20 cellular contexts compared by ENCODE assay signal in the genomic region with DNA sequence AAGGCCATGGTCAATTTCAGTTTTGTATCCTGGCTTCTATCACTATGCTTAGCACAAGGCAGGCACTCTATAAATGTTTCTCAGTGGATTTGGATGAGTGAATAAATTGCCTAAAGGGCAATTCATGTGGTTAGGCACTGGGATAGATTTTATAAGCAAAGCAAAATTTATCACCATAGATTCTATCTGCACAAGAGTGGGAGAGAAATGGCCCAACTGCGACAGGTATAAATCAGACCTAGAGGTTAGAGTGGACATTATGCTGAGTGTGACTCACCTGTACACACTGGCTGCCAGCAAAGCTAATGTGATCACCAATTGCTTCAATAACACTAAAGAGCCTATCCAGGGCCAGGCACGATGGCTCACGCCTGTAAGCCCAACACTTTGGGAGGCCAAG.
"Had no signal": no experiment of that assay in that cellular context is flagged by ENCODE, and none has a peak within 500 bp of the region (broad histone marks: within the 10 kb centered on the region; RNA-seq: fewer than 3 reads in every experiment).

No MANE protein-coding gene starts in this region.

- ATAC-seq: foreskin keratinocyte, gastroesophageal sphincter, heart left ventricle, left cardiac atrium, left lung, left ventricle myocardium superior, lower lobe of right lung, mucosa of descending colon had no signal

- H3K79me2 ChIP-seq: hepatocyte had no signal

- H3K36me3 ChIP-seq: colonic mucosa, esophagus muscularis mucosa, gastroesophageal sphincter, heart left ventricle, left lung, lower lobe of right lung had no signal

- H3K27ac ChIP-seq: colonic mucosa, dorsolateral prefrontal cortex, esophagus muscularis mucosa, foreskin keratinocyte, gastroesophageal sphincter, heart left ventricle, hepatocyte, left lung, lower lobe of right lung had no signal

- H3K9me3 ChIP-seq: colonic mucosa, esophagus muscularis mucosa, gastroesophageal sphincter, heart left ventricle, left lung, lower lobe of right lung, mucosa of descending colon had no signal

- H3K4me2 ChIP-seq: hepatocyte had no signal

- H2AFZ ChIP-seq: hepatocyte had no signal

- H3K4me3 ChIP-seq: colonic mucosa, dorsolateral prefrontal cortex, esophagus muscularis mucosa, gastroesophageal sphincter, heart left ventricle, hepatocyte, left lung, lower lobe of right lung, mucosa of descending colon had no signal

- H3K4me1 ChIP-seq: colonic mucosa, foreskin keratinocyte, gastroesophageal sphincter, heart left ventricle, left lung, lower lobe of right lung had no signal

- H3K27me3 ChIP-seq: colonic mucosa had no signal

- DNase-seq: colonic mucosa; cortex of kidney; dorsolateral prefrontal cortex; effector CD4-positive, alpha-beta T cell; effector memory CD4-positive, alpha-beta T cell; foreskin keratinocyte; heart left ventricle; immature natural killer cell; islet precursor cell; kidney; left cardiac atrium; left lung; left ventricle myocardium superior; lower lobe of right lung; mesenchymal stem cell; mucosa of descending colon; naive B cell had no signal
